In genomic region chr17:29614345-29615047, GRCh38 we compare ENCODE assay signal across 9 cellular contexts. TPM values are rescaled to one million over a fixed set of nuclear protein-coding genes. Genes with fewer than 3 reads are reported as not detected.
DNase-seq lines count a peak whose midpoint lies in the region; ATAC-seq and TF ChIP-seq lines count a peak whose summit lies in the region.
"Had no signal": no experiment of that assay in that cellular context is flagged by ENCODE, and none has a peak within 500 bp of the region (broad histone marks: within the 10 kb centered on the region; RNA-seq: fewer than 3 reads in every experiment).

No MANE protein-coding gene starts in this region.

- no peaks in the 10 kb centered on the region for H3K9me2 ChIP-seq in DOHH2 (replicated peaks; ENCODE audit: control insufficient read depth, low read length)

- H3K4me1 Mint-ChIP-seq in T-cell = peaks cover 31 to 40% (median 37%) of the 10 kb centered on the region in 3 donors
- peaks cover 2% of the 10 kb centered on the region for H3K4me1 Mint-ChIP-seq in endodermal cell

- POLR2A ChIA-PET in T-cell (lab: Charles Lee) = no interaction called here

- peaks cover 17% of the 10 kb centered on the region for H4K20me1 ChIP-seq in DOHH2 (ENCODE audit: control insufficient read depth, insufficient read depth, low read depth, low read length)

- no peak overlapping the region for H3K9ac ChIP-seq in endodermal cell (ENCODE audit: extremely low read depth, low read length, poor library complexity, severe bottlenecking)

- H3K4me3 ChIP-seq in DOHH2 (ENCODE audit: low read length) (no peak overlapping the region), endodermal cell (ENCODE audit: low read length) (no peak overlapping the region)
- H3K4me3 ChIP-seq: hepatocyte had no signal

- peak overlapping the region; percentile 78; the same call in 1 of the 2 replicates for H3K4me2 ChIP-seq in DOHH2 (ENCODE audit: low read length)

- CTCF ChIA-PET in T-cell (lab: Charles Lee) = interaction anchor here (0.7 to 6.0 kb wide), 7 partner anchors 11 to 271 kb away, joined by 4 to 56 read pairs (median 5); partner anchors contain the start of gene ANKRD13B (in 1 of the 2)

- peak overlapping the region; percentile 84 to 91 for H3K27ac Mint-ChIP-seq in T-cell
- no peak overlapping the region for H3K27ac Mint-ChIP-seq in endodermal cell

- H3K9me3 Mint-ChIP-seq in T-cell (no peaks in the 10 kb centered on the region), endodermal cell (peaks cover 1% of the 10 kb centered on the region)

- H3K27ac ChIP-seq in DOHH2 (ENCODE audit: low read depth, low read length) (no peak overlapping the region), endodermal cell (ENCODE audit: low read depth, low read length) (peak overlapping the region; percentile 88)
- H3K27ac ChIP-seq: hepatocyte had no signal

- ATAC-seq in T-cell (replicated peaks in 1 of 4) (no peak), GM19395 (IDR thresholded peaks at IDR 0.05; ENCODE audit: unreplicated experiment) (no peak)

- DNase-seq in T-cell (no peak), endodermal cell (peak; percentile 63), putamen (ENCODE audit: low spot score) (peak; percentile 71), NCI-H1092 treated with DMSO at 0.1 percent for 48 hours (lab: John Stamatoyannopoulos, UW) (no peak)
- DNase-seq in effector CD8-positive, alpha-beta T cell (lab: John Stamatoyannopoulos, UW) = no peak
- DNase-seq: NCI-H1694 treated with DMSO at 0.1 percent for 48 hours had no signal

- H3K36me3 Mint-ChIP-seq in T-cell (no peaks in the 10 kb centered on the region), endodermal cell (ENCODE audit: low read depth) (no peaks in the 10 kb centered on the region)

- H3K36me3 ChIP-seq in DOHH2 (ENCODE audit: control insufficient read depth, low read length) = peaks cover 10% of the 10 kb centered on the region; the same call in 1 of the 2 replicates
- no peaks in the 10 kb centered on the region for H3K36me3 ChIP-seq in endodermal cell (ENCODE audit: control insufficient read depth, insufficient read depth, low read length)

- H3K4me1 ChIP-seq in DOHH2 (ENCODE audit: control insufficient read depth, low read length) (peaks cover 50% of the 10 kb centered on the region), endodermal cell (ENCODE audit: control insufficient read depth, insufficient read depth, low read length) (no peaks in the 10 kb centered on the region)

- TF ChIP-seq CTCF in DOHH2 (IDR thresholded peaks at IDR 0.05; ENCODE audit: low read depth, low read length, poor library complexity, severe bottlenecking) = no peak
- no peak for TF ChIP-seq CTCF in endodermal cell (conservative IDR thresholded peaks at IDR 0.05)

- H3F3A ChIP-seq in DOHH2 (ENCODE audit: control insufficient read depth, insufficient read depth) = no peaks in the 10 kb centered on the region; the same call in 1 of the 2 replicates

- no peaks in the 10 kb centered on the region for H3K27me3 Mint-ChIP-seq in T-cell
- peaks cover 93% of the 10 kb centered on the region for H3K27me3 Mint-ChIP-seq in endodermal cell (ENCODE audit: insufficient read depth)

- WGBS in endodermal cell (ENCODE audit: insufficient coverage in 1 of 2, insufficient read length in 1 of 2), 2 experiments = 83 to 100% methylated on average over 1 to 16 of the region's 16 CpGs

- no peaks in the 10 kb centered on the region for H3K79me2 ChIP-seq in DOHH2 (ENCODE audit: control insufficient read depth, low read length)
- H3K79me2 ChIP-seq: hepatocyte had no signal

- H3K4me3 Mint-ChIP-seq in T-cell (peak overlapping the region; percentile 78 to 89 (median 87)), endodermal cell (no peak overlapping the region)

- no peaks in the 10 kb centered on the region for H3K9me3 ChIP-seq in DOHH2 (ENCODE audit: control insufficient read depth, insufficient read depth, low read length)
- no peaks in the 10 kb centered on the region for H3K9me3 ChIP-seq in endodermal cell (ENCODE audit: control insufficient read depth, low read length)

- H3K27me3 ChIP-seq in DOHH2 (ENCODE audit: control insufficient read depth, low read length) = peaks cover 13% of the 10 kb centered on the region
- peaks cover 65% of the 10 kb centered on the region for H3K27me3 ChIP-seq in endodermal cell (ENCODE audit: control insufficient read depth, insufficient read depth, low read length, poor library complexity, severe bottlenecking)

RNA-seq across cellular contexts. Expression of gene CORO6, which starts 8.2 kb away (rescaled TPM):
- 1 to 10 TPM; 2.4 to 4.1 (median 3.6) TPM for total RNA-seq in T-cell
- total RNA-seq in endodermal cell = under 1 TPM; 0.86 to 1.00 TPM
- 6.2 TPM for polyA plus RNA-seq in endodermal cell (2013, experiment 1 of 2)
- polyA plus RNA-seq in endodermal cell (2013, experiment 2 of 2) = 5.3 TPM

RNA-seq across cellular contexts. Expression of gene ANKRD13B, which starts 21.6 kb away (rescaled TPM):
- total RNA-seq in T-cell (1 to 10 TPM; 1.7 to 6.4 (median 4.1) TPM), endodermal cell (1 to 10 TPM; 2.2 to 2.6 TPM)
- polyA plus RNA-seq in endodermal cell (2013, experiment 1 of 2) = 36.5 TPM
- polyA plus RNA-seq in endodermal cell (2013, experiment 2 of 2) = 28.4 TPM

RNA-seq across cellular contexts. Expression of gene GIT1, which starts 25.0 kb away (rescaled TPM):
- 10 to 100 TPM; 36.7 to 86.4 (median 71.8) TPM for total RNA-seq in T-cell
- 10 to 100 TPM; 45.0 to 61.8 TPM for total RNA-seq in endodermal cell
- 47.1 TPM for polyA plus RNA-seq in endodermal cell (2013, experiment 1 of 2)
- 48.9 TPM for polyA plus RNA-seq in endodermal cell (2013, experiment 2 of 2)

RNA-seq across cellular contexts. Expression of gene TP53I13, which starts 46.0 kb away (rescaled TPM):
- total RNA-seq in T-cell (100 to 1,000 TPM in 3 of 5 donors, 10 to 100 TPM in 2; 56.0 to 166 (median 128) TPM), endodermal cell (10 to 100 TPM; 21.7 to 31.0 TPM)
- 34.6 TPM for polyA plus RNA-seq in endodermal cell (2013, experiment 1 of 2)
- polyA plus RNA-seq in endodermal cell (2013, experiment 2 of 2) = 33.7 TPM

RNA-seq across cellular contexts. Expression of gene ABHD15, which starts 47.7 kb away (rescaled TPM):
- total RNA-seq in T-cell (10 to 100 TPM in 4 of 5 donors, 1 to 10 TPM in 1; 7.9 to 23.1 (median 16.5) TPM), endodermal cell (1 to 10 TPM; 1.4 to 2.1 TPM)
- polyA plus RNA-seq in endodermal cell (2013, experiment 1 of 2) = 1.9 TPM
- polyA plus RNA-seq in endodermal cell (2013, experiment 2 of 2) = 1.4 TPM

Comparison
In these comparisons a context has a peak if more than half of its experiments do, and no peak if none do; other contexts are left out.
1. DNase-seq: peak in endodermal cell (single experiment) and putamen (single experiment); none in T-cell (0 of 34), NCI-H1092 treated with DMSO at 0.1 percent for 48 hours (single experiment) and effector CD8-positive, alpha-beta T cell (single experiment).